In genomic region chr4:159190646-159191045, GRCh38 we compare ENCODE assay signal across 1 cellular context.
TF ChIP-seq lines count a peak whose summit lies in the region.

No MANE protein-coding gene starts in this region.

TF ChIP-seq in K562, 482 proteins besides CTCF, POLR2A, EP300 and RAD21 (continued from another document):
- TF ChIP-seq HMBOX1 (IDR thresholded peaks at IDR 0.05) = no peak
- TF ChIP-seq MGA (IDR thresholded peaks at IDR 0.05) = no peak
- no peak for TF ChIP-seq RBFOX2 (IDR thresholded peaks at IDR 0.05; ENCODE audit: low read depth, low read length)
- TF ChIP-seq SMC3 (conservative IDR thresholded peaks at IDR 0.05; ENCODE audit: insufficient read depth, low read depth, low read length) = no peak
- no peak for TF ChIP-seq E4F1 (CRISPR knock-in tag; IDR thresholded peaks at IDR 0.05; ENCODE audit: borderline replicate concordance)
- TF ChIP-seq ZNF639 (CRISPR knock-in tag; conservative IDR thresholded peaks at IDR 0.05 in 1 of 2, IDR thresholded peaks at IDR 0.05 in 1 of 2) = no peak
- TF ChIP-seq ZNF232 (CRISPR knock-in tag; IDR thresholded peaks at IDR 0.05) = no peak
- no peak for TF ChIP-seq SRSF1 (IDR thresholded peaks at IDR 0.05; ENCODE audit: low read depth, low read length)
- no peak for TF ChIP-seq ZNF407 (IDR thresholded peaks at IDR 0.05; ENCODE audit: low read depth)
- no peak for TF ChIP-seq TSC22D4 (tag; IDR thresholded peaks at IDR 0.05)
- TF ChIP-seq MITF (IDR thresholded peaks at IDR 0.05) = no peak
